ENCODE assay signal across 8 cellular contexts in the genomic region with DNA sequence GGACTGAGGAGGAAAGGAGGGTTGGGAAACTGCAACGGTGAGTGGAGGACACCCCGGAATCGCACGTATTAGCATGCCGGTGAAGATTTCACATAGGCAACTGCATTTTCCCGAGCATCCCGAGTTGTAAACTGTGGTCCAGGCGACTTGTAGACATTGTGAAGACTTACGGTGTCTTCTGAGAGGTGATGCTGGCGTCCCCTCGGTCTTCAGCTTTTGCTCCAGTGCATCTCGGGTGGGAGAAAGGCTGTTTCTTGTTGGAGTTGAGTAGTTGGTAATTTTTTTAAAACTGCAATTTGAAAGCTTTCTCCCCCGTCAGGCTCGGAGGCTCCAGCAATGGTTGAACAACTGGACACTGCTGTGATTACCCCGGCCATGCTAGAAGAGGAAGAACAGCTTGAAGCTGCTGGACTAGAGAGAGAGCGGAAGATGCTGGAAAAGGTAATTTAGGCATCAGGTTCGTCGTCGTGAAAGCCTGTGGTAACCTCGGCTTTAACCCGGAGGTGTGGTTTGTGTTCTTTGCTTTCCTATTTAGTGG. TPM values are rescaled to one million over a fixed set of nuclear protein-coding genes. Genes with fewer than 3 reads are reported as not detected.
A peak's percentile ranks its signal among the peaks of the same experiment; 100 is the strongest.
DNase-seq lines count a peak whose midpoint lies in the region; TF ChIP-seq lines count a peak whose summit lies in the region.

No MANE protein-coding gene starts in this region.

- H3K27ac ChIP-seq in iPS-20b (ENCODE audit: low read length) (peak overlapping the region; percentile 92), spleen (peak overlapping the region in 6 of 8 donors; percentile 40 to 81 (median 77))

- in situ Hi-C loops in astrocyte of the cerebellum (cut with HindIII; ENCODE audit: low sequenced_read_pairs): no loop called here

- TF ChIP-seq POLR2A in spleen (IDR thresholded peaks at IDR 0.05): no peak

- peak overlapping the region; percentile 94 for H3K27ac Mint-ChIP-seq in HFFc6

- H3K4me1 Mint-ChIP-seq in HFFc6 (ENCODE audit: low read depth): peaks cover 26% of the 10 kb centered on the region

- peak overlapping the region; percentile 94 for H3K4me3 Mint-ChIP-seq in HFFc6

- H3K36me3 ChIP-seq in iPS-20b (ENCODE audit: insufficient read depth, low read depth, low read length) (peaks cover 46% of the 10 kb centered on the region), spleen (peaks cover 0 to under 1% (median 0%) of the 10 kb centered on the region in 6 donors)

- H3K36me3 Mint-ChIP-seq in HFFc6 (ENCODE audit: low read depth): peaks cover 6% of the 10 kb centered on the region; the same call in 1 of the 2 replicates

- intact Hi-C loops in spleen (cut with DNase I; ENCODE audit: low total_unique reads): no loop called here

- DNase-seq in NCI-H82 (lab: John Stamatoyannopoulos, UW) (peak; percentile 56), NCI-H82 treated with DMSO at 0.1 percent for 48 hours (lab: John Stamatoyannopoulos, UW; ENCODE audit: unreplicated experiment) (no peak), HFFc6 (peak; percentile 1), NCI-H2227 treated with DMSO at 0.1 percent for 48 hours (lab: John Stamatoyannopoulos, UW) (peak; percentile 27), astrocyte of the cerebellum (ENCODE audit: low read depth) (no peak), spleen (no peak)
- DNase-seq in stimulated activated CD4-positive, alpha-beta T cell treated with anti-CD3 and anti-CD28 coated beads, Interleukin-15, amount 100 ng/mL, for 24 hours: no peak

- no peaks in the 10 kb centered on the region for H3K9me3 ChIP-seq in iPS-20b (ENCODE audit: insufficient read depth, low read depth, low read length)
- no peaks in the 10 kb centered on the region for H3K9me3 ChIP-seq in spleen

- no peaks in the 10 kb centered on the region for H3K9me3 Mint-ChIP-seq in HFFc6

- WGBS in spleen, 5 donors: 1% methylated on average over 21 of the region's 21 CpGs

- peaks cover 3% of the 10 kb centered on the region for H3K27me3 Mint-ChIP-seq in HFFc6 (ENCODE audit: insufficient read depth)

- H3K27me3 ChIP-seq in iPS-20b (ENCODE audit: insufficient read depth, low read length) (no peaks in the 10 kb centered on the region), spleen (replicated peaks in 1 of 7) (no peaks in the 10 kb centered on the region)

- H3K4me1 ChIP-seq in iPS-20b (ENCODE audit: insufficient read depth, low read length): peaks cover 15% of the 10 kb centered on the region; the same call in 1 of the 2 replicates
- peaks cover 8 to 32% (median 19%) of the 10 kb centered on the region in 6 donors for H3K4me1 ChIP-seq in spleen

- TF ChIP-seq CTCF in HFFc6 (IDR thresholded peaks at IDR 0.05) (no peak), astrocyte of the cerebellum (IDR thresholded peaks at IDR 0.05; ENCODE audit: low read depth, low read length, missing control alignments) (no peak), spleen (IDR thresholded peaks at IDR 0.05 in 8 of 11, conservative IDR thresholded peaks at IDR 0.05 in 3 of 11) (no peak)

- peak overlapping the region; percentile 100 for H3K9ac ChIP-seq in iPS-20b (ENCODE audit: low read depth, low read length)

- H3K4me3 ChIP-seq in astrocyte of the cerebellum (ENCODE audit: low read depth, low read length) (peak overlapping the region; percentile 93), iPS-20b (ENCODE audit: low read length) (peak overlapping the region; percentile 100), spleen (peak overlapping the region; percentile 62 to 94 (median 80))

RNA-seq across cellular contexts. Expression of a gene that starts 0.5 kb away (rescaled TPM):
- total RNA-seq in HFFc6 (2021; fragmentation: NEBNext Ultra II Directional; extraction: Animal tissue kit (Norgen Biotek cat#: 25700)): 10 to 100 TPM; 25.3 to 53.5 (median 50.9) TPM
- 10 to 100 TPM; 12.3 to 38.7 (median 19.3) TPM for total RNA-seq in spleen
- polyA plus RNA-seq in spleen: 1 to 10 TPM; 5.1 to 6.9 (median 5.4) TPM

Comparison
In these comparisons a context has a peak if more than half of its experiments do, and no peak if none do; other contexts are left out.
1. DNase-seq: peak in NCI-H82 (single experiment), HFFc6 (single experiment) and NCI-H2227 treated with DMSO at 0.1 percent for 48 hours (single experiment); none in NCI-H82 treated with DMSO at 0.1 percent for 48 hours (single experiment), astrocyte of the cerebellum (single experiment), spleen (single experiment) and stimulated activated CD4-positive, alpha-beta T cell treated with anti-CD3 and anti-CD28 coated beads, Interleukin-15, amount 100 ng/mL, for 24 hours (single experiment).
2. Peak in every context shown above with its lines, with median percentiles within 50 percentile points of each other: H3K4me3 ChIP-seq.